Comparison of ENCODE assay signal across 19 cellular contexts in genomic region chr2:198044777-198045176, GRCh38.
DNase-seq lines count a peak whose midpoint lies in the region; ATAC-seq and TF ChIP-seq lines count a peak whose summit lies in the region.
"Had no signal": no experiment of that assay in that cellular context is flagged by ENCODE, and none has a peak within 500 bp of the region (broad histone marks: within the 10 kb centered on the region; RNA-seq: fewer than 3 reads in every experiment).

No MANE protein-coding gene starts in this region.

- intact Hi-C loops in activated CD8-positive, alpha-beta T cell treated with anti-CD3 and anti-CD28 coated beads for 36 hours (cut with micrococcal nuclease): loop anchor here (2.0 kb wide), 1 partner anchor 40 kb away; no protein-coding TSS in a partner anchor
- intact Hi-C loops in activated T-helper 1 cell treated with anti-CD3 and anti-CD28 coated beads, Interleukin-12 subunit alpha, Interleukin-12 subunit beta, Interleukin-2, Interleukin-4 antibody, amounts not matched to agents 30 ng/mL and 10 ng/mL and 1 ng/mL, durations not matched to agents 14 hours and 24 hours and 36 hours (cut with micrococcal nuclease): loop anchor here (1.0 to 2.0 kb wide), 4 partner anchors 23 to 175 kb away; no protein-coding TSS in a partner anchor

- DNase-seq in activated CD8-positive, alpha-beta T cell treated with anti-CD3 and anti-CD28 coated beads for 36 hours: no peak
- no peak for DNase-seq in activated CD8-positive, alpha-beta T cell treated with anti-CD3 and anti-CD28 coated beads, Interleukin-2, amount 10 ng/mL, durations not matched to agents 7 days and 5 days
- peak in 1 of 3 donors; percentile 51 for DNase-seq in CD4-positive, CD25-positive, alpha-beta regulatory T cell
- DNase-seq in activated T-helper 1 cell treated with anti-CD3 and anti-CD28 coated beads, Interleukin-12 subunit alpha, Interleukin-12 subunit beta, Interleukin-2, Interleukin-4 antibody, amounts not matched to agents 30 ng/mL and 10 ng/mL and 1 ng/mL, durations not matched to agents 14 hours and 24 hours and 36 hours (ENCODE audit: low spot score): no peak
- peak; percentile 4 to 41 for DNase-seq in foreskin fibroblast
- DNase-seq in NCI-H1436 (lab: John Stamatoyannopoulos, UW): no peak
- no peak for DNase-seq in GM23338 (ENCODE audit: low spot score)
- DNase-seq in activated gamma-delta T cell (lab: John Stamatoyannopoulos, UW): no peak
- DNase-seq: AML-193; DMS79 treated with DMSO at 0.1 percent for 48 hours; GOT3; KBM-7; NCI-H146; NCI-H2107; NCI-H345; NCI-H526 treated with DMSO at 0.1 percent for 48 hours; NK-92 treated with Interleukin-12 subunit alpha and Interleukin-12 subunit beta, amount 100 ng/mL, for 24 hours; OCI-M1; RPMI8226 had no signal

- H3K9me3 ChIP-seq in CD4-positive, CD25-positive, alpha-beta regulatory T cell (ENCODE audit: control insufficient read depth in 2 of 2, low read length in 2 of 2): no peaks in the 10 kb centered on the region

- H3K27me3 ChIP-seq in CD4-positive, CD25-positive, alpha-beta regulatory T cell (ENCODE audit: control insufficient read depth, insufficient read depth, low read length): no peaks in the 10 kb centered on the region
- no peaks in the 10 kb centered on the region for H3K27me3 ChIP-seq in GM23338 (ENCODE audit: insufficient read depth)

- peaks cover 25% of the 10 kb centered on the region for H3K4me1 Mint-ChIP-seq in activated CD8-positive, alpha-beta T cell treated with anti-CD3 and anti-CD28 coated beads for 36 hours (ENCODE audit: low read depth)
- no peaks in the 10 kb centered on the region for H3K4me1 Mint-ChIP-seq in activated CD8-positive, alpha-beta T cell treated with anti-CD3 and anti-CD28 coated beads, Interleukin-2, amount 10 ng/mL, durations not matched to agents 7 days and 5 days (ENCODE audit: low read depth)
- H3K4me1 Mint-ChIP-seq in CD4-positive, CD25-positive, alpha-beta regulatory T cell: peaks cover 34 to 50% (median 37%) of the 10 kb centered on the region in 4 donors
- H3K4me1 Mint-ChIP-seq in activated T-helper 1 cell treated with anti-CD3 and anti-CD28 coated beads, Interleukin-12 subunit alpha, Interleukin-12 subunit beta, Interleukin-2, Interleukin-4 antibody, amounts not matched to agents 30 ng/mL and 10 ng/mL and 1 ng/mL, durations not matched to agents 14 hours and 24 hours and 36 hours (ENCODE audit: low read depth): peaks cover 14% of the 10 kb centered on the region
- peaks cover 13% of the 10 kb centered on the region; the same call in 2 of the 3 replicates for H3K4me1 Mint-ChIP-seq in GM23338

- H3K27ac ChIP-seq in CD4-positive, CD25-positive, alpha-beta regulatory T cell (ENCODE audit: insufficient read depth, low read length, poor library complexity, severe bottlenecking): no peak overlapping the region
- no peak overlapping the region for H3K27ac ChIP-seq in GM23338 (ENCODE audit: low read depth)

- H3K4me3 ChIP-seq in CD4-positive, CD25-positive, alpha-beta regulatory T cell (ENCODE audit: low read depth, low read length): peak overlapping the region; percentile 33
- H3K4me3 ChIP-seq in foreskin fibroblast (ENCODE audit: low read depth in 1 of 2, low read length in 2 of 2): no peak overlapping the region
- no peak overlapping the region for H3K4me3 ChIP-seq in GM23338

- TF ChIP-seq CTCF in activated CD8-positive, alpha-beta T cell treated with anti-CD3 and anti-CD28 coated beads for 36 hours (IDR thresholded peaks at IDR 0.05): no peak
- no peak for TF ChIP-seq CTCF in foreskin fibroblast (IDR thresholded peaks at IDR 0.05; ENCODE audit: low read depth, low read length)
- no peak for TF ChIP-seq CTCF in GM23338 (conservative IDR thresholded peaks at IDR 0.05; ENCODE audit: low read depth in 2 of 2)

- H3K4me1 ChIP-seq in CD4-positive, CD25-positive, alpha-beta regulatory T cell (ENCODE audit: control insufficient read depth, insufficient read depth, low read length, poor library complexity, severe bottlenecking): peaks cover 53% of the 10 kb centered on the region
- H3K4me1 ChIP-seq in GM23338 (ENCODE audit: insufficient read depth): peaks cover 9% of the 10 kb centered on the region; the same call in 1 of the 2 replicates

- CTCF ChIA-PET in activated CD8-positive, alpha-beta T cell treated with anti-CD3 and anti-CD28 coated beads for 36 hours (lab: Charles Lee): interaction anchor here (0.6 kb wide), 1 partner anchor 8 kb away, joined by 3 read pairs; no protein-coding TSS in a partner anchor
- CTCF ChIA-PET in activated CD8-positive, alpha-beta T cell treated with anti-CD3 and anti-CD28 coated beads, Interleukin-2, amount 10 ng/mL, durations not matched to agents 7 days and 5 days (lab: Charles Lee): no interaction called here

- POLR2A ChIA-PET in activated CD8-positive, alpha-beta T cell treated with anti-CD3 and anti-CD28 coated beads for 36 hours (lab: Charles Lee): no interaction called here
- POLR2A ChIA-PET in activated CD8-positive, alpha-beta T cell treated with anti-CD3 and anti-CD28 coated beads, Interleukin-2, amount 10 ng/mL, durations not matched to agents 7 days and 5 days (lab: Charles Lee): no interaction called here

- no peaks in the 10 kb centered on the region for H4K20me1 ChIP-seq in GM23338 (replicated peaks; ENCODE audit: insufficient read depth)

- no peak overlapping the region for H3K4me2 ChIP-seq in GM23338

- H3K79me2 ChIP-seq in GM23338 (replicated peaks; ENCODE audit: insufficient read depth): no peaks in the 10 kb centered on the region

- H3F3A ChIP-seq in GM23338 (replicated peaks; ENCODE audit: low read depth): no peaks in the 10 kb centered on the region

- H3K9me2 ChIP-seq in GM23338 (ENCODE audit: insufficient read depth): peaks cover 14% of the 10 kb centered on the region; the same call in 1 of the 2 replicates

- no peak overlapping the region for H2AFZ ChIP-seq in GM23338

- H3K36me3 ChIP-seq in CD4-positive, CD25-positive, alpha-beta regulatory T cell (ENCODE audit: control insufficient read depth, insufficient read depth, low read length): no peaks in the 10 kb centered on the region
- H3K36me3 ChIP-seq in GM23338 (ENCODE audit: insufficient read depth): no peaks in the 10 kb centered on the region

- H3K27ac Mint-ChIP-seq in activated CD8-positive, alpha-beta T cell treated with anti-CD3 and anti-CD28 coated beads for 36 hours: peak overlapping the region; percentile 36
- H3K27ac Mint-ChIP-seq in activated CD8-positive, alpha-beta T cell treated with anti-CD3 and anti-CD28 coated beads, Interleukin-2, amount 10 ng/mL, durations not matched to agents 7 days and 5 days: no peak overlapping the region
- H3K27ac Mint-ChIP-seq in CD4-positive, CD25-positive, alpha-beta regulatory T cell: peak overlapping the region in 1 of 3 donors; percentile 68
- peak overlapping the region; percentile 76 for H3K27ac Mint-ChIP-seq in activated T-helper 1 cell treated with anti-CD3 and anti-CD28 coated beads, Interleukin-12 subunit alpha, Interleukin-12 subunit beta, Interleukin-2, Interleukin-4 antibody, amounts not matched to agents 30 ng/mL and 10 ng/mL and 1 ng/mL, durations not matched to agents 14 hours and 24 hours and 36 hours
- H3K27ac Mint-ChIP-seq in GM23338: no peak overlapping the region

- peaks cover 8% of the 10 kb centered on the region for H3K36me3 Mint-ChIP-seq in activated CD8-positive, alpha-beta T cell treated with anti-CD3 and anti-CD28 coated beads for 36 hours (ENCODE audit: low read depth)
- no peaks in the 10 kb centered on the region for H3K36me3 Mint-ChIP-seq in activated CD8-positive, alpha-beta T cell treated with anti-CD3 and anti-CD28 coated beads, Interleukin-2, amount 10 ng/mL, durations not matched to agents 7 days and 5 days (ENCODE audit: low read depth)
- peaks cover 5% of the 10 kb centered on the region for H3K36me3 Mint-ChIP-seq in CD4-positive, CD25-positive, alpha-beta regulatory T cell
- peaks cover 6% of the 10 kb centered on the region for H3K36me3 Mint-ChIP-seq in activated T-helper 1 cell treated with anti-CD3 and anti-CD28 coated beads, Interleukin-12 subunit alpha, Interleukin-12 subunit beta, Interleukin-2, Interleukin-4 antibody, amounts not matched to agents 30 ng/mL and 10 ng/mL and 1 ng/mL, durations not matched to agents 14 hours and 24 hours and 36 hours (ENCODE audit: low read depth)
- H3K36me3 Mint-ChIP-seq in GM23338 (ENCODE audit: low read depth): no peaks in the 10 kb centered on the region

- ATAC-seq in activated CD8-positive, alpha-beta T cell treated with anti-CD3 and anti-CD28 coated beads for 36 hours: peak; percentile 87
- ATAC-seq in activated CD8-positive, alpha-beta T cell treated with anti-CD3 and anti-CD28 coated beads, Interleukin-2, amount 10 ng/mL, durations not matched to agents 7 days and 5 days: no peak
- ATAC-seq in CD4-positive, CD25-positive, alpha-beta regulatory T cell (ENCODE audit: low read depth in 2 of 2): peak; percentile 26 to 45
- ATAC-seq in GM23338: no peak

- no peaks in the 10 kb centered on the region for H3K27me3 Mint-ChIP-seq in activated CD8-positive, alpha-beta T cell treated with anti-CD3 and anti-CD28 coated beads for 36 hours
- H3K27me3 Mint-ChIP-seq in activated CD8-positive, alpha-beta T cell treated with anti-CD3 and anti-CD28 coated beads, Interleukin-2, amount 10 ng/mL, durations not matched to agents 7 days and 5 days (ENCODE audit: low read depth): no peaks in the 10 kb centered on the region
- H3K27me3 Mint-ChIP-seq in CD4-positive, CD25-positive, alpha-beta regulatory T cell: no peaks in the 10 kb centered on the region
- no peaks in the 10 kb centered on the region for H3K27me3 Mint-ChIP-seq in activated T-helper 1 cell treated with anti-CD3 and anti-CD28 coated beads, Interleukin-12 subunit alpha, Interleukin-12 subunit beta, Interleukin-2, Interleukin-4 antibody, amounts not matched to agents 30 ng/mL and 10 ng/mL and 1 ng/mL, durations not matched to agents 14 hours and 24 hours and 36 hours (ENCODE audit: insufficient read depth)
- no peaks in the 10 kb centered on the region for H3K27me3 Mint-ChIP-seq in GM23338 (ENCODE audit: insufficient read depth, low read depth, poor library complexity)

- H3K9me3 Mint-ChIP-seq in activated CD8-positive, alpha-beta T cell treated with anti-CD3 and anti-CD28 coated beads for 36 hours: peaks cover 4% of the 10 kb centered on the region
- no peaks in the 10 kb centered on the region for H3K9me3 Mint-ChIP-seq in activated CD8-positive, alpha-beta T cell treated with anti-CD3 and anti-CD28 coated beads, Interleukin-2, amount 10 ng/mL, durations not matched to agents 7 days and 5 days (ENCODE audit: insufficient read depth)
- H3K9me3 Mint-ChIP-seq in CD4-positive, CD25-positive, alpha-beta regulatory T cell: no peaks in the 10 kb centered on the region
- H3K9me3 Mint-ChIP-seq in activated T-helper 1 cell treated with anti-CD3 and anti-CD28 coated beads, Interleukin-12 subunit alpha, Interleukin-12 subunit beta, Interleukin-2, Interleukin-4 antibody, amounts not matched to agents 30 ng/mL and 10 ng/mL and 1 ng/mL, durations not matched to agents 14 hours and 24 hours and 36 hours: peaks cover 6% of the 10 kb centered on the region
- no peaks in the 10 kb centered on the region for H3K9me3 Mint-ChIP-seq in GM23338

- H3K4me3 Mint-ChIP-seq in activated CD8-positive, alpha-beta T cell treated with anti-CD3 and anti-CD28 coated beads for 36 hours: no peak overlapping the region
- no peak overlapping the region for H3K4me3 Mint-ChIP-seq in activated CD8-positive, alpha-beta T cell treated with anti-CD3 and anti-CD28 coated beads, Interleukin-2, amount 10 ng/mL, durations not matched to agents 7 days and 5 days
- peak overlapping the region in 3 of 4 donors; percentile 17 to 46 (median 44) for H3K4me3 Mint-ChIP-seq in CD4-positive, CD25-positive, alpha-beta regulatory T cell
- peak overlapping the region; percentile 19 for H3K4me3 Mint-ChIP-seq in activated T-helper 1 cell treated with anti-CD3 and anti-CD28 coated beads, Interleukin-12 subunit alpha, Interleukin-12 subunit beta, Interleukin-2, Interleukin-4 antibody, amounts not matched to agents 30 ng/mL and 10 ng/mL and 1 ng/mL, durations not matched to agents 14 hours and 24 hours and 36 hours
- H3K4me3 Mint-ChIP-seq in GM23338: no peak overlapping the region

Comparison
In these comparisons a context has a peak if more than half of its experiments do, and no peak if none do; other contexts are left out.
1. ATAC-seq: peak in activated CD8-positive, alpha-beta T cell treated with anti-CD3 and anti-CD28 coated beads for 36 hours (single experiment) and CD4-positive, CD25-positive, alpha-beta regulatory T cell (2 of 2); none in activated CD8-positive, alpha-beta T cell treated with anti-CD3 and anti-CD28 coated beads, Interleukin-2, amount 10 ng/mL, durations not matched to agents 7 days and 5 days (single experiment) and GM23338 (single experiment).
2. H3K27ac Mint-ChIP-seq: peak in activated CD8-positive, alpha-beta T cell treated with anti-CD3 and anti-CD28 coated beads for 36 hours (single experiment) and activated T-helper 1 cell treated with anti-CD3 and anti-CD28 coated beads, Interleukin-12 subunit alpha, Interleukin-12 subunit beta, Interleukin-2, Interleukin-4 antibody, amounts not matched to agents 30 ng/mL and 10 ng/mL and 1 ng/mL, durations not matched to agents 14 hours and 24 hours and 36 hours (single experiment); none in activated CD8-positive, alpha-beta T cell treated with anti-CD3 and anti-CD28 coated beads, Interleukin-2, amount 10 ng/mL, durations not matched to agents 7 days and 5 days (single experiment) and GM23338 (single experiment).
3. DNase-seq: peak in foreskin fibroblast (2 of 2); none in activated CD8-positive, alpha-beta T cell treated with anti-CD3 and anti-CD28 coated beads for 36 hours (single experiment), activated CD8-positive, alpha-beta T cell treated with anti-CD3 and anti-CD28 coated beads, Interleukin-2, amount 10 ng/mL, durations not matched to agents 7 days and 5 days (single experiment), activated T-helper 1 cell treated with anti-CD3 and anti-CD28 coated beads, Interleukin-12 subunit alpha, Interleukin-12 subunit beta, Interleukin-2, Interleukin-4 antibody, amounts not matched to agents 30 ng/mL and 10 ng/mL and 1 ng/mL, durations not matched to agents 14 hours and 24 hours and 36 hours (single experiment), NCI-H1436 (single experiment), GM23338 (single experiment) and activated gamma-delta T cell (single experiment).
4. H3K4me3 Mint-ChIP-seq: peak in CD4-positive, CD25-positive, alpha-beta regulatory T cell (3 of 4) and activated T-helper 1 cell treated with anti-CD3 and anti-CD28 coated beads, Interleukin-12 subunit alpha, Interleukin-12 subunit beta, Interleukin-2, Interleukin-4 antibody, amounts not matched to agents 30 ng/mL and 10 ng/mL and 1 ng/mL, durations not matched to agents 14 hours and 24 hours and 36 hours (single experiment); none in activated CD8-positive, alpha-beta T cell treated with anti-CD3 and anti-CD28 coated beads for 36 hours (single experiment), activated CD8-positive, alpha-beta T cell treated with anti-CD3 and anti-CD28 coated beads, Interleukin-2, amount 10 ng/mL, durations not matched to agents 7 days and 5 days (single experiment) and GM23338 (single experiment).